Comparison of ENCODE assay signal across 10 cellular contexts in the genomic region with DNA sequence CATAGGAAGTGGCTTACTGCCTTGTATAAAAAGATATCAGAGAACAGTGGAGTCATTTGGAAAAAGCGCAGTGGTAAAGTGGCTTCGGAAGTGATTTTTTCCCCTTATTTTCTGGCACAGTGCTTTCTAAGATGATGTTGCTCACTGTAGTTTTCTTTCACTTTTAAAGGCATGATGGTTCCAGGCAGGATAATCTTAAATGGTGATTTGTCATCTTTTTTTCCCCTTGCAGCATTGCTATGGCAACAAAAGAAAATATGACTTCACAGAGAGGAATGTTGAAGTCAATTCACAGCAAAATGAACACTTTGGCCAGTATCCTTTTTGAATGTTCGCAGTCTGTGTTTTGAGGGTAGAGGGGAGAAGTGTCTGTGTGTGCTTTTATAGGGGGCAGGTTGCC. TPM values are rescaled to one million over a fixed set of nuclear protein-coding genes. Genes with fewer than 3 reads are reported as not detected.
A peak's percentile ranks its signal among the peaks of the same experiment; 100 is the strongest.
DNase-seq lines count a peak whose midpoint lies in the region; ATAC-seq and TF ChIP-seq lines count a peak whose summit lies in the region.
"Had no signal": no experiment of that assay in that cellular context is flagged by ENCODE, and none has a peak within 500 bp of the region (broad histone marks: within the 10 kb centered on the region; RNA-seq: fewer than 3 reads in every experiment).

No MANE protein-coding gene starts in this region.

- WGBS in urinary bladder = 39% methylated on average over 3 of the region's 3 CpGs

- no peak for DNase-seq in activated T-cell treated with anti-CD3 and anti-CD28 coated beads, Interleukin-2, amount 50 U/mL, for 72 hours
- no peak for DNase-seq in activated T-cell treated with anti-CD3 and anti-CD28 coated beads, Interleukin-2, amount 50 U/mL, for 4 hours
- DNase-seq in brain microvascular endothelial cell (peak; percentile 80), kidney epithelial cell (ENCODE audit: low read depth) (peak; percentile 12), natural killer cell (no peak), SHP77 treated with DMSO at 0.1 percent for 48 hours (lab: John Stamatoyannopoulos, UW) (no peak)
- DNase-seq: activated T-cell treated with anti-CD3 and anti-CD28 coated beads, Interleukin-2, amount 50 U/mL, for 1 hour had no signal

- peaks cover 6 to 17% of the 10 kb centered on the region in 2 donors for H3K36me3 Mint-ChIP-seq in activated T-cell treated with anti-CD3 and anti-CD28 coated beads, Interleukin-2, amount 50 U/mL, for 72 hours (ENCODE audit: insufficient read depth in 2 of 2)
- H3K36me3 Mint-ChIP-seq in activated T-cell treated with anti-CD3 and anti-CD28 coated beads, Interleukin-2, amount 50 U/mL, for 4 hours (ENCODE audit: insufficient read depth) = peaks cover 40% of the 10 kb centered on the region
- H3K36me3 Mint-ChIP-seq in natural killer cell = no peaks in the 10 kb centered on the region

- no peak for TF ChIP-seq CTCF in brain microvascular endothelial cell (IDR thresholded peaks at IDR 0.05; ENCODE audit: low read depth, low read length, missing control alignments)
- no peak for TF ChIP-seq CTCF in kidney epithelial cell (IDR thresholded peaks at IDR 0.05; ENCODE audit: insufficient read depth, low read length, poor library complexity, severe bottlenecking)
- TF ChIP-seq CTCF in natural killer cell (IDR thresholded peaks at IDR 0.05) = no peak

- H3K4me3 ChIP-seq in brain microvascular endothelial cell (ENCODE audit: low read depth, low read length) (no peak overlapping the region), kidney epithelial cell (ENCODE audit: low read depth, low read length) (no peak overlapping the region), urinary bladder (ENCODE audit: low read depth, low read length) (no peak overlapping the region)
- H3K4me3 ChIP-seq: BLaER1 treated with 17β-estradiol and CSF1 and Interleukin-3, amounts not matched to agents 10 nM and 100 nM had no signal

- no peak overlapping the region for H3K4me3 Mint-ChIP-seq in activated T-cell treated with anti-CD3 and anti-CD28 coated beads, Interleukin-2, amount 50 U/mL, for 72 hours
- no peak overlapping the region for H3K4me3 Mint-ChIP-seq in activated T-cell treated with anti-CD3 and anti-CD28 coated beads, Interleukin-2, amount 50 U/mL, for 4 hours
- no peak overlapping the region for H3K4me3 Mint-ChIP-seq in natural killer cell

- H3K9me3 Mint-ChIP-seq in activated T-cell treated with anti-CD3 and anti-CD28 coated beads, Interleukin-2, amount 50 U/mL, for 72 hours = no peaks in the 10 kb centered on the region
- H3K9me3 Mint-ChIP-seq in activated T-cell treated with anti-CD3 and anti-CD28 coated beads, Interleukin-2, amount 50 U/mL, for 4 hours = no peaks in the 10 kb centered on the region
- no peaks in the 10 kb centered on the region for H3K9me3 Mint-ChIP-seq in natural killer cell

- peak in 1 of 2 donors; percentile 28 for ATAC-seq in activated T-cell treated with anti-CD3 and anti-CD28 coated beads, Interleukin-2, amount 50 U/mL, for 72 hours (replicated peaks in 1 of 2)
- no peak for ATAC-seq in activated T-cell treated with anti-CD3 and anti-CD28 coated beads, Interleukin-2, amount 50 U/mL, for 4 hours
- ATAC-seq in natural killer cell (no peak), GM19467 (IDR thresholded peaks at IDR 0.05; ENCODE audit: unreplicated experiment) (no peak)

- H3K27ac ChIP-seq in brain microvascular endothelial cell (peak overlapping the region; percentile 76), urinary bladder (ENCODE audit: low read depth) (peak overlapping the region; percentile 23)
- H3K27ac ChIP-seq: BLaER1 treated with 17β-estradiol and CSF1 and Interleukin-3, amounts not matched to agents 10 nM and 100 nM had no signal

- H3K36me3 ChIP-seq in brain microvascular endothelial cell (replicated peaks) = peaks cover 25% of the 10 kb centered on the region
- peaks cover 1% of the 10 kb centered on the region for H3K36me3 ChIP-seq in kidney epithelial cell (ENCODE audit: control insufficient read depth, insufficient read depth, low read length)
- no peaks in the 10 kb centered on the region for H3K36me3 ChIP-seq in urinary bladder (ENCODE audit: insufficient read depth)

- in situ Hi-C loops in brain microvascular endothelial cell (cut with HindIII; ENCODE audit: low pct_ligation_motif_present, low sequenced_read_pairs) = no loop called here

- H3K27me3 ChIP-seq in brain microvascular endothelial cell (replicated peaks) = no peaks in the 10 kb centered on the region
- H3K27me3 ChIP-seq in kidney epithelial cell (ENCODE audit: control insufficient read depth, insufficient read depth, low read length) = no peaks in the 10 kb centered on the region
- H3K27me3 ChIP-seq: BLaER1 treated with 17β-estradiol and CSF1 and Interleukin-3, amounts not matched to agents 10 nM and 100 nM had no signal

- peaks cover 11% of the 10 kb centered on the region for H3K4me1 Mint-ChIP-seq in activated T-cell treated with anti-CD3 and anti-CD28 coated beads, Interleukin-2, amount 50 U/mL, for 72 hours (ENCODE audit: low read depth)
- peaks cover 4% of the 10 kb centered on the region for H3K4me1 Mint-ChIP-seq in activated T-cell treated with anti-CD3 and anti-CD28 coated beads, Interleukin-2, amount 50 U/mL, for 4 hours (ENCODE audit: low read depth)
- H3K4me1 Mint-ChIP-seq in natural killer cell = peaks cover 0 to 7% of the 10 kb centered on the region in 2 donors

- no peaks in the 10 kb centered on the region for H3K4me1 ChIP-seq in urinary bladder (ENCODE audit: insufficient read depth)
- H3K4me1 ChIP-seq: BLaER1 treated with 17β-estradiol and CSF1 and Interleukin-3, amounts not matched to agents 10 nM and 100 nM had no signal

- intact Hi-C loops in natural killer cell (cut with micrococcal nuclease) = no loop called here

- no peaks in the 10 kb centered on the region for H3K27me3 Mint-ChIP-seq in activated T-cell treated with anti-CD3 and anti-CD28 coated beads, Interleukin-2, amount 50 U/mL, for 72 hours (ENCODE audit: low read depth)
- H3K27me3 Mint-ChIP-seq in activated T-cell treated with anti-CD3 and anti-CD28 coated beads, Interleukin-2, amount 50 U/mL, for 4 hours (ENCODE audit: low read depth) = no peaks in the 10 kb centered on the region
- H3K27me3 Mint-ChIP-seq in natural killer cell (ENCODE audit: low read depth in 2 of 2) = no peaks in the 10 kb centered on the region

- H3K27ac Mint-ChIP-seq in activated T-cell treated with anti-CD3 and anti-CD28 coated beads, Interleukin-2, amount 50 U/mL, for 72 hours = peak overlapping the region; percentile 75
- no peak overlapping the region for H3K27ac Mint-ChIP-seq in natural killer cell

RNA-seq across cellular contexts. Expression of gene GOSR1, which starts 42.5 kb away (rescaled TPM):
- 10 to 100 TPM; 65.7 to 66.1 TPM for total RNA-seq in activated T-cell treated with anti-CD3 and anti-CD28 coated beads, Interleukin-2, amount 50 U/mL, for 72 hours
- total RNA-seq in activated T-cell treated with anti-CD3 and anti-CD28 coated beads, Interleukin-2, amount 50 U/mL, for 4 hours = 10 to 100 TPM; 61.7 to 63.5 (median 62.7) TPM
- total RNA-seq in kidney epithelial cell = 35.1 and 38.3 TPM in 2 replicates
- 45.5 TPM for total RNA-seq in urinary bladder
- polyA plus RNA-seq in urinary bladder = 27.6 TPM
- 10 to 100 TPM; 45.0 to 57.5 (median 54.4) TPM for total RNA-seq in natural killer cell

Comparison
In these comparisons a context has a peak if more than half of its experiments do, and no peak if none do; other contexts are left out.
1. DNase-seq: peak in brain microvascular endothelial cell (single experiment) and kidney epithelial cell (single experiment); none in activated T-cell treated with anti-CD3 and anti-CD28 coated beads, Interleukin-2, amount 50 U/mL, for 72 hours (0 of 2), activated T-cell treated with anti-CD3 and anti-CD28 coated beads, Interleukin-2, amount 50 U/mL, for 4 hours (single experiment), natural killer cell (single experiment) and SHP77 treated with DMSO at 0.1 percent for 48 hours (single experiment).